1 cellular context compared by ENCODE assay signal in genomic region chr10:110461088-110461487, GRCh38.
TF ChIP-seq lines count a peak whose summit lies in the region.

No MANE protein-coding gene starts in this region.

TF ChIP-seq in SK-N-SH treated with all-trans-retinoic acid at 6 μM for 48 hours, 23 proteins besides CTCF, POLR2A, EP300 and RAD21 (continued from another document):
- no peak for TF ChIP-seq PATZ1 (CRISPR knock-in tag; IDR thresholded peaks at IDR 0.05; ENCODE audit: borderline replicate concordance)
- no peak for TF ChIP-seq ZC3H10 (CRISPR knock-in tag; IDR thresholded peaks at IDR 0.05)
- TF ChIP-seq ZFP3 (CRISPR knock-in tag; IDR thresholded peaks at IDR 0.05) = no peak
